In the genomic region with DNA sequence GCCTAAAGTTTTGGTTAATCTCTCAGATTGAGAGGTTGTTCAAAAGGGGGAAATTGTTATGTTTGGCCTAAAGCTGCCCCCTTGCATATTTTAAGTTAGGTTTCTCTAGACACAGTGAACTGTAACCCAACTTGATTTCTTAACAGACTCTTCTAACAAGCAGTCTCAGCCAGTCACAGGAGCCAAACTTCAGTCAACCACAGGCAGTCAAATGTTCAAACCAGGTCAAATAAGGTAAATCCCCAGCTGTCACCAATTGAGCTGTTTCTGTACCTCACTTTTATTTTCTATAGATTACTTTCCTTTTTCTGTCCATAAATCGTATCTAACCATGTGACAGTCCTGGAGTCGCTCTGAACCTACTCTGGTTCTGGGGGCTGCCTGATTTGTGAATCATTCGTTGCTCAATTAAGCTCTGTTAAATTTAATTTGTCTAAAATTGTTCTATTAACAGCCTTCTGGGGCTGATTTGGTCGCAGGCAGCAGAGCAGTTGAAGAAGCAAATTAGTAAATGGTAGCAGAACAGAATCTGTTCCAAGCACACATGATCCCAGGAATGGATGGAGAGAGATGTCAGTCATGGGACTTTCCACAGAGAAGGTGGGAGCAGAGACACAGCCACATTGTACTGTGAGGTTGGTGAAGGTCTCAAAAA, we compare ENCODE assay signal across 11 cellular contexts. TPM values are rescaled to one million over a fixed set of nuclear protein-coding genes. Genes with fewer than 3 reads are reported as not detected.
DNase-seq lines count a peak whose midpoint lies in the region; ATAC-seq, FAIRE-seq and TF ChIP-seq lines count a peak whose summit lies in the region.
"Had no signal": no experiment of that assay in that cellular context is flagged by ENCODE, and none has a peak within 500 bp of the region (broad histone marks: within the 10 kb centered on the region; RNA-seq: fewer than 3 reads in every experiment).

No MANE protein-coding gene starts in this region.

- no peak overlapping the region for H3K27ac ChIP-seq in endothelial cell of umbilical vein (ENCODE audit: insufficient read depth, low read depth, low read length)
- H3K27ac ChIP-seq in upper lobe of left lung, result no peak overlapping the region

- H3K9ac ChIP-seq in endothelial cell of umbilical vein (replicated peaks; ENCODE audit: extremely low read depth, insufficient read depth, low read length), result no peak overlapping the region

- H3K9me3 ChIP-seq in endothelial cell of umbilical vein (replicated peaks; ENCODE audit: control insufficient read depth, insufficient read depth, low read length) (no peaks in the 10 kb centered on the region), upper lobe of left lung (no peaks in the 10 kb centered on the region)

- ATAC-seq in GM18858 (IDR thresholded peaks at IDR 0.05; ENCODE audit: unreplicated experiment) (peak; percentile 96), GM21423 (IDR thresholded peaks at IDR 0.05; ENCODE audit: unreplicated experiment) (peak; percentile 85), HG03439 (IDR thresholded peaks at IDR 0.05; ENCODE audit: unreplicated experiment) (peak; percentile 89), Right ventricle myocardium superior (ENCODE audit: poor library complexity) (no peak), upper lobe of left lung (ENCODE audit: low FRiP score in 2 of 2) (no peak)

- 87 to 91% methylated on average over 4 of the region's 4 CpGs for WGBS in upper lobe of left lung, 2 donors

- no peaks in the 10 kb centered on the region for H3K36me3 ChIP-seq in endothelial cell of umbilical vein (ENCODE audit: control insufficient read depth in 2 of 2, extremely low read depth in 1 of 2, insufficient read depth in 2 of 2, low read length in 2 of 2)
- H3K36me3 ChIP-seq in upper lobe of left lung, result no peaks in the 10 kb centered on the region

- FAIRE-seq in endothelial cell of umbilical vein (lab: Jason Lieb, UNC), result peak; percentile 48
- FAIRE-seq: colon, TTC549 had no signal

- intact Hi-C loops in endothelial cell of umbilical vein (cut with micrococcal nuclease) (no loop called here), Right ventricle myocardium superior (cut with DNase I) (no loop called here)

- H3K4me3 ChIP-seq in endothelial cell of umbilical vein (replicated peaks in 1 of 3; ENCODE audit: insufficient read depth in 1 of 3, low read depth in 1 of 3, low read length in 3 of 3), result no peak overlapping the region
- no peak overlapping the region for H3K4me3 ChIP-seq in upper lobe of left lung

- no peaks in the 10 kb centered on the region for H3K9me1 ChIP-seq in endothelial cell of umbilical vein (replicated peaks; ENCODE audit: control insufficient read depth, extremely low read depth, insufficient read depth, low read length)

- no peaks in the 10 kb centered on the region for H3K79me2 ChIP-seq in endothelial cell of umbilical vein (ENCODE audit: control insufficient read depth, insufficient read depth, low read length)

- BruUV-seq in endothelial cell of umbilical vein (replicated peaks; lab: Mats Ljungman, UMichigan), result no TSS peak

- dilution Hi-C loops in endothelial cell of umbilical vein (cut with MboI; ENCODE audit: extremely low pct_ligation_motif_present, low sequenced_read_pairs), result no loop called here

- H3K4me2 ChIP-seq in endothelial cell of umbilical vein (ENCODE audit: insufficient read depth, low read length), result no peak overlapping the region

- H3K27me3 ChIP-seq in endothelial cell of umbilical vein (ENCODE audit: control insufficient read depth in 2 of 2, insufficient read depth in 2 of 2, low read length in 2 of 2) (no peaks in the 10 kb centered on the region), upper lobe of left lung (no peaks in the 10 kb centered on the region)

- TF ChIP-seq EP300 in upper lobe of left lung (IDR thresholded peaks at IDR 0.05), result no peak

- DNase-seq in endothelial cell of umbilical vein (ENCODE audit: low read depth, low spot score) (no peak), SIG-M5 treated with dmso at 0.1 percent for 504 hours (lab: John Stamatoyannopoulos, UW; ENCODE audit: unreplicated experiment) (no peak), islet precursor cell (no peak), Right ventricle myocardium superior (no peak), upper lobe of left lung (no peak)
- DNase-seq: NCI-H1417 had no signal

- no peaks in the 10 kb centered on the region for H4K20me1 ChIP-seq in endothelial cell of umbilical vein (replicated peaks; ENCODE audit: control insufficient read depth, extremely low read depth, insufficient read depth, low read length)

- TF ChIP-seq POLR2A in endothelial cell of umbilical vein (IDR thresholded peaks at IDR 0.05; ENCODE audit: low read depth, low read length) (no peak), upper lobe of left lung (IDR thresholded peaks at IDR 0.05) (no peak)

- H3K4me1 ChIP-seq in endothelial cell of umbilical vein (ENCODE audit: control insufficient read depth, extremely low read depth, insufficient read depth, low read length), result no peaks in the 10 kb centered on the region
- no peaks in the 10 kb centered on the region for H3K4me1 ChIP-seq in upper lobe of left lung

- no peak overlapping the region for H2AFZ ChIP-seq in endothelial cell of umbilical vein (ENCODE audit: low read depth, low read length)

- POLR2A ChIA-PET in endothelial cell of umbilical vein (lab: Charles Lee), result no interaction called here

- TF ChIP-seq CTCF in endothelial cell of umbilical vein (IDR thresholded peaks at IDR 0.05; ENCODE audit: extremely low read depth in 1 of 2, insufficient read depth in 1 of 2, low read depth in 1 of 2, low read length in 2 of 2) (no peak), upper lobe of left lung (IDR thresholded peaks at IDR 0.05) (no peak)

- CTCF ChIA-PET in endothelial cell of umbilical vein (lab: Charles Lee), result no interaction called here

TF ChIP-seq in endothelial cell of umbilical vein, 7 proteins besides CTCF, POLR2A, EP300 and RAD21:
- TF ChIP-seq MYC (IDR thresholded peaks at IDR 0.05; ENCODE audit: low read depth, low read length) (no peak), JUN (IDR thresholded peaks at IDR 0.05; ENCODE audit: borderline replicate concordance, insufficient read depth, insufficient read length, low read depth) (no peak), GATA2 (IDR thresholded peaks at IDR 0.05; ENCODE audit: insufficient read depth, insufficient read length, low read depth, low read length) (no peak), POLR2AphosphoS5 (IDR thresholded peaks at IDR 0.05; ENCODE audit: insufficient read depth, low read depth, low read length) (no peak), EZH2 (IDR thresholded peaks at IDR 0.05; ENCODE audit: borderline replicate concordance, low read depth, low read length, severe bottlenecking) (no peak), FOS (IDR thresholded peaks at IDR 0.05; ENCODE audit: borderline replicate concordance, insufficient read depth, low read length) (no peak)
- TF ChIP-seq, protein P1, sequence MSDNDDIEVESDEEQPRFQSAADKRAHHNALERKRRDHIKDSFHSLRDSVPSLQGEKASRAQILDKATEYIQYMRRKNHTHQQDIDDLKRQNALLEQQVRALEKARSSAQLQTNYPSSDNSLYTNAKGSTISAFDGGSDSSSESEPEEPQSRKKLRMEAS (IDR thresholded peaks at IDR 0.05; ENCODE audit: insufficient read depth, insufficient read length), result no peak
TF ChIP-seq in endothelial cell of umbilical vein: peak in this region for 0.

RNA-seq across cellular contexts. Expression of a gene that starts 16.4 kb away (rescaled TPM):
- total RNA-seq in endothelial cell of umbilical vein (47.9 and 49.7 TPM in 2 replicates), Right ventricle myocardium superior (134 TPM), upper lobe of left lung (10 to 100 TPM; 23.0 to 49.8 (median 38.6) TPM)
- polyA plus RNA-seq in endothelial cell of umbilical vein, result 18.2 and 19.6 TPM in 2 replicates
- 35.6 and 39.7 TPM in 2 replicates for polyA plus RNA-seq in endothelial cell of umbilical vein (2011; cell fraction: cytosol; rRNA removed)
- 18.4 and 22.0 TPM in 2 replicates for polyA plus RNA-seq in endothelial cell of umbilical vein (2011; cell fraction: nucleus; rRNA removed)
- polyA plus RNA-seq in endothelial cell of umbilical vein (2012), result 55.6 and 76.1 TPM in 2 replicates
- 5.2 and 6.5 TPM in 2 replicates for polyA minus RNA-seq in endothelial cell of umbilical vein
- 6.5 TPM for polyA minus RNA-seq in endothelial cell of umbilical vein (2011; cell fraction: cytosol; rRNA and poly(A)+ RNA removed)
- polyA minus RNA-seq in endothelial cell of umbilical vein (2011; cell fraction: nucleus; rRNA and poly(A)+ RNA removed), result 4.0 and 6.3 TPM in 2 replicates

Comparison
In these comparisons a context has a peak if more than half of its experiments do, and no peak if none do; other contexts are left out.
1. ATAC-seq: peak in GM18858 (single experiment), GM21423 (single experiment) and HG03439 (single experiment); none in Right ventricle myocardium superior (single experiment) and upper lobe of left lung (0 of 2).